29 cellular contexts compared by ENCODE assay signal in the genomic region with DNA sequence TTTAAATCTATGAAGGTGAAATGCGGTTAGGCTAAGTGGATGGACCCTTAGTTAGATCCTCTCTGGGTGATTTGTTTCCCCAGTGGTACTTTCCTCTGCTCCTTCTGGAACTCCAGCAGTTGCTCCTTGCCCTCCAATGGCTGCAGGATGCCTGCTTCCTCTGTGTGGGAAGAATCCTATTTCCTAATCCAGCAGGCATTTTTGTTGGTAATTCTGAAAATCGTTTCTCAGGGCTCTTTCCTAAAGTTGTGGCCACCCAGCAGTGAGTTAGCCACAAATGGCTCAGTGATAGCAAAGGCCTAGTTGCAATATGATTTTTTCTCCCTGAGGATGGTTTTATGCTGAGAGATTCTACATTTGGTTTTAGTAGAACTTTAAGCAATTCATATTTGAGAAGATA.
A peak's percentile ranks its signal among the peaks of the same experiment; 100 is the strongest.
DNase-seq lines count a peak whose midpoint lies in the region; ATAC-seq and TF ChIP-seq lines count a peak whose summit lies in the region.
"Had no signal": no experiment of that assay in that cellular context is flagged by ENCODE, and none has a peak within 500 bp of the region (broad histone marks: within the 10 kb centered on the region; RNA-seq: fewer than 3 reads in every experiment).

No MANE protein-coding gene starts in this region.

- no peaks in the 10 kb centered on the region for H4K20me1 ChIP-seq in smooth muscle cell (ENCODE audit: low read depth)

- POLR2A ChIA-PET in Caco-2 (lab: Charles Lee) = interaction anchor here (0.5 kb wide), 1 partner anchor 15 kb away, joined by 6 read pairs; no protein-coding TSS in a partner anchor

- no peaks in the 10 kb centered on the region for H3K9me3 ChIP-seq in Caco-2
- H3K9me3 ChIP-seq in smooth muscle cell (replicated peaks; ENCODE audit: low read depth) = no peaks in the 10 kb centered on the region
- no peaks in the 10 kb centered on the region for H3K9me3 ChIP-seq in body of pancreas
- H3K9me3 ChIP-seq: gastroesophageal sphincter, tibial artery had no signal

- H3K9ac ChIP-seq in smooth muscle cell (ENCODE audit: low read depth) = no peak overlapping the region

- H3K4me1 ChIP-seq in Caco-2 (peaks cover 63% of the 10 kb centered on the region), smooth muscle cell (ENCODE audit: low read depth) (peaks cover 32% of the 10 kb centered on the region), body of pancreas (no peaks in the 10 kb centered on the region)

- CTCF ChIA-PET in Caco-2 (lab: Charles Lee) = no interaction called here

- H3K36me3 ChIP-seq in Caco-2 (ENCODE audit: control insufficient read depth, insufficient read depth, low read length) = no peaks in the 10 kb centered on the region
- no peaks in the 10 kb centered on the region for H3K36me3 ChIP-seq in smooth muscle cell (ENCODE audit: low read depth)
- H3K36me3 ChIP-seq in body of pancreas (replicated peaks in 1 of 2; ENCODE audit: insufficient read depth in 1 of 2, low read depth in 2 of 2) = no peaks in the 10 kb centered on the region
- H3K36me3 ChIP-seq: gastroesophageal sphincter, tibial artery had no signal

- peaks cover 10% of the 10 kb centered on the region for H3K36me3 Mint-ChIP-seq in Caco-2 (ENCODE audit: insufficient read depth, unreplicated experiment)
- H3K36me3 Mint-ChIP-seq in HFFc6 (ENCODE audit: low read depth) = no peaks in the 10 kb centered on the region; the same call in 1 of the 2 replicates
- H3K36me3 Mint-ChIP-seq: memory B cell, naive B cell had no signal

- H3K4me1 Mint-ChIP-seq in Caco-2 (ENCODE audit: low read depth, unreplicated experiment) (peaks cover 54% of the 10 kb centered on the region), HFFc6 (ENCODE audit: low read depth) (peaks cover 58% of the 10 kb centered on the region)
- H3K4me1 Mint-ChIP-seq in stimulated activated naive CD8-positive, alpha-beta T cell treated with anti-CD3 and anti-CD28 coated beads, Interleukin-15, amount 100 ng/mL, for 72 hours = no peaks in the 10 kb centered on the region
- H3K4me1 Mint-ChIP-seq: memory B cell, naive B cell had no signal

- ATAC-seq in GM21723 (IDR thresholded peaks at IDR 0.05; ENCODE audit: unreplicated experiment) (no peak), body of pancreas (no peak), HG03280 (IDR thresholded peaks at IDR 0.05; ENCODE audit: unreplicated experiment) (no peak)
- no peak for ATAC-seq in stimulated activated naive CD8-positive, alpha-beta T cell treated with anti-CD3 and anti-CD28 coated beads, Interleukin-15, amount 100 ng/mL, for 72 hours
- ATAC-seq: gastroesophageal sphincter, GM23338, left colon had no signal

- H3K27me3 ChIP-seq in Caco-2 (replicated peaks; ENCODE audit: control insufficient read depth, insufficient read depth, low read length) = no peaks in the 10 kb centered on the region
- H3K27me3 ChIP-seq in smooth muscle cell (ENCODE audit: low read depth) = no peaks in the 10 kb centered on the region
- H3K27me3 ChIP-seq in body of pancreas = no peaks in the 10 kb centered on the region
- H3K27me3 ChIP-seq: gastroesophageal sphincter, hepatocyte, tibial artery had no signal

- H3K9me3 Mint-ChIP-seq in Caco-2 (ENCODE audit: unreplicated experiment) = no peaks in the 10 kb centered on the region
- no peaks in the 10 kb centered on the region for H3K9me3 Mint-ChIP-seq in HFFc6
- no peaks in the 10 kb centered on the region for H3K9me3 Mint-ChIP-seq in stimulated activated naive CD8-positive, alpha-beta T cell treated with anti-CD3 and anti-CD28 coated beads, Interleukin-15, amount 100 ng/mL, for 72 hours
- H3K9me3 Mint-ChIP-seq: activated T-cell treated with anti-CD3 and anti-CD28 coated beads, Interleukin-2, amount 50 U/mL, for 24 hours; GM23338; memory B cell; naive B cell; stimulated activated naive CD8-positive, alpha-beta T cell treated with anti-CD3 and anti-CD28 coated beads, Interleukin-15, Interleukin-2, amounts not matched to agents 100 ng/mL and 50 ng/mL, for 24 hours; T-helper 2 cell treated with Interferon-gamma antibody and Interleukin-4, amounts not matched to agents 5 μg/mL and 100 μg/mL, for 36 hours had no signal

- no peak for TF ChIP-seq CTCF in Caco-2 (IDR thresholded peaks at IDR 0.05; ENCODE audit: insufficient read depth in 1 of 2, low read depth in 1 of 2, low read length in 1 of 2, severe bottlenecking in 1 of 2, unreplicated experiment in 1 of 2)
- TF ChIP-seq CTCF in HFFc6 (IDR thresholded peaks at IDR 0.05) = no peak
- TF ChIP-seq CTCF in fibroblast of villous mesenchyme (IDR thresholded peaks at IDR 0.05; ENCODE audit: insufficient read depth, low read depth, low read length) = no peak
- TF ChIP-seq CTCF in smooth muscle cell (IDR thresholded peaks at IDR 0.05; ENCODE audit: borderline replicate concordance, insufficient read depth, poor library complexity, severe bottlenecking) = no peak
- no peak for TF ChIP-seq CTCF in body of pancreas (IDR thresholded peaks at IDR 0.05)

- 55% methylated on average over 2 of the region's 2 CpGs for WGBS in smooth muscle cell (ENCODE audit: low lambda C conversion rate)
- 54 to 79% methylated on average over 2 of the region's 2 CpGs for WGBS in body of pancreas, 2 donors

- TF ChIP-seq POLR2A in body of pancreas (IDR thresholded peaks at IDR 0.05) = no peak

- DNase-seq in Caco-2 (no peak), HFFc6 (no peak), fibroblast of villous mesenchyme (ENCODE audit: low read depth) (peak; percentile 44), smooth muscle cell (lab: John Stamatoyannopoulos, UW; ENCODE audit: unreplicated experiment) (no peak), body of pancreas (no peak)
- DNase-seq in stimulated activated naive CD8-positive, alpha-beta T cell treated with anti-CD3 and anti-CD28 coated beads, Interleukin-15, amount 100 ng/mL, for 72 hours = no peak
- DNase-seq: ACHN; activated CD4-positive, alpha-beta T cell treated with anti-CD3 and anti-CD28 coated beads for 4 hours; activated gamma-delta T cell; activated T-cell treated with anti-CD3 and anti-CD28 coated beads, Interleukin-2, amount 50 U/mL, for 24 hours; C1 segment of cervical spinal cord; COR-L47; DMS79; effector CD8-positive, alpha-beta T cell; Karpas-422; left colon; naive B cell; NCI-H446 treated with DMSO at 0.1 percent for 48 hours; nucleus accumbens; tibial artery had no signal

- H3F3A ChIP-seq in smooth muscle cell (ENCODE audit: low read depth) = peaks cover 36% of the 10 kb centered on the region

- H2AFZ ChIP-seq in smooth muscle cell (ENCODE audit: low read depth) = no peak overlapping the region
- H2AFZ ChIP-seq: GM23338, hepatocyte had no signal

- H3K4me3 Mint-ChIP-seq in Caco-2 (ENCODE audit: unreplicated experiment) (no peak overlapping the region), HFFc6 (no peak overlapping the region)
- no peak overlapping the region for H3K4me3 Mint-ChIP-seq in stimulated activated naive CD8-positive, alpha-beta T cell treated with anti-CD3 and anti-CD28 coated beads, Interleukin-15, amount 100 ng/mL, for 72 hours
- H3K4me3 Mint-ChIP-seq: activated T-cell treated with anti-CD3 and anti-CD28 coated beads, Interleukin-2, amount 50 U/mL, for 24 hours; GM23338; memory B cell; naive B cell; stimulated activated naive CD8-positive, alpha-beta T cell treated with anti-CD3 and anti-CD28 coated beads, Interleukin-15, Interleukin-2, amounts not matched to agents 100 ng/mL and 50 ng/mL, for 24 hours; T-helper 2 cell treated with Interferon-gamma antibody and Interleukin-4, amounts not matched to agents 5 μg/mL and 100 μg/mL, for 36 hours had no signal

- intact Hi-C loops in Caco-2 (cut with micrococcal nuclease; ENCODE audit: unreplicated experiment) (loop anchor here (5.0 kb wide), 2 partner anchors 60 to 105 kb away; partner anchors contain the start of gene TLN2), body of pancreas (cut with DNase I) (no loop called here)

- H3K79me2 ChIP-seq in smooth muscle cell (ENCODE audit: low read depth) = peaks cover 8% of the 10 kb centered on the region

- BruUV-seq in Caco-2 (replicated peaks; lab: Mats Ljungman, UMichigan) = no TSS peak

- H3K27ac ChIP-seq in smooth muscle cell (ENCODE audit: low read depth) (peak overlapping the region; percentile 83), body of pancreas (no peak overlapping the region)
- H3K27ac ChIP-seq: VCaP had no signal

- H3K27me3 Mint-ChIP-seq in Caco-2 (ENCODE audit: insufficient read depth, unreplicated experiment) (no peaks in the 10 kb centered on the region), HFFc6 (ENCODE audit: insufficient read depth) (0 out of 2 replicates have a peak, but pooled peaks cover 1% of the 10 kb centered on the region)
- no peaks in the 10 kb centered on the region for H3K27me3 Mint-ChIP-seq in stimulated activated naive CD8-positive, alpha-beta T cell treated with anti-CD3 and anti-CD28 coated beads, Interleukin-15, amount 100 ng/mL, for 72 hours
- H3K27me3 Mint-ChIP-seq: activated T-cell treated with anti-CD3 and anti-CD28 coated beads, Interleukin-2, amount 50 U/mL, for 24 hours; memory B cell; naive B cell had no signal

- H3K27ac Mint-ChIP-seq in Caco-2 (ENCODE audit: unreplicated experiment) = peak overlapping the region; percentile 29
- H3K27ac Mint-ChIP-seq in HFFc6 = peak overlapping the region; percentile 97
- no peak overlapping the region for H3K27ac Mint-ChIP-seq in stimulated activated naive CD8-positive, alpha-beta T cell treated with anti-CD3 and anti-CD28 coated beads, Interleukin-15, amount 100 ng/mL, for 72 hours
- H3K27ac Mint-ChIP-seq: activated T-cell treated with anti-CD3 and anti-CD28 coated beads, Interleukin-2, amount 50 U/mL, for 24 hours; GM23338; memory B cell; naive B cell; stimulated activated naive CD8-positive, alpha-beta T cell treated with anti-CD3 and anti-CD28 coated beads, Interleukin-15, Interleukin-2, amounts not matched to agents 100 ng/mL and 50 ng/mL, for 24 hours; T-helper 2 cell treated with Interferon-gamma antibody and Interleukin-4, amounts not matched to agents 5 μg/mL and 100 μg/mL, for 36 hours had no signal

- peak overlapping the region; percentile 47 for H3K4me2 ChIP-seq in smooth muscle cell
- H3K4me2 ChIP-seq: GM23338, hepatocyte had no signal

- H3K4me3 ChIP-seq in Caco-2 (ENCODE audit: low read depth, low read length) (no peak overlapping the region), fibroblast of villous mesenchyme (ENCODE audit: low read depth, low read length) (no peak overlapping the region), smooth muscle cell (no peak overlapping the region), body of pancreas (no peak overlapping the region)
- H3K4me3 ChIP-seq: gastroesophageal sphincter, GM23338, hepatocyte, tibial artery had no signal

Comparison
In these comparisons a context has a peak if more than half of its experiments do, and no peak if none do; other contexts are left out.
1. H3K27ac Mint-ChIP-seq: peak in Caco-2 (single experiment) and HFFc6 (single experiment); none in stimulated activated naive CD8-positive, alpha-beta T cell treated with anti-CD3 and anti-CD28 coated beads, Interleukin-15, amount 100 ng/mL, for 72 hours (0 of 2).